In the genomic region with DNA sequence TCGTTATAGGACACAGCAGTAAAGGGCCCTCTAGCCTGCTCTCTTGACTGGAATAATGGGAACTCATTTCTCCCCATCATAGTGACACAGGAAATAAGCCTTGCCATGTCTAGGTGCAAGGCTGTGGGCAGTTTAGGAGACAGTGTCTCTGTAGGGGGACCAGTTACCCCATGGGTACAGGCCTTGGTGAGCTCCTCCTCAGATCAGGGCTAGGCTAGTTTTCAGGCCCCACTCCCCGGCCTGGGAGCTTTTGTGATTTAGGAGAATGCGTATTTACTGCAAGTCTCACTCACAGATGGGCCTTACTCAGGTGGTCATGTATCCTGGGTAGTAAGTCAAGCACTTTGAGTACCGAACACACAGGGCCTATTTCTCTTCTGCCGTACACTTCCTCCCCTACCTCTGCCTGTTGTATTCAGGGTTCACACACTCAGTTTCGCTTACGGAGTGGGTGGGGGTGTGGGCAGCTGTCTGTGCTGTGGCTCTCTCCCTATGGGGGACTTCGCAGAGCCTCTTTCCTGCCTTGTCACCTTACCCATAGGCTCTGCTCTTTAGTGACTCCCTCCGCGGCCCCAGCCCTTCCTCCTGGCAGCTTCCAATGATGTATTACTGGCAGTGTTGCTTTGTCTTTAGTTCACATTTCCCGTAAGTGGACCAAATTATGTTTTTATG, we compare ENCODE assay signal across 9 cellular contexts. TPM values are rescaled to one million over a fixed set of nuclear protein-coding genes. Genes with fewer than 3 reads are reported as not detected.
DNase-seq lines count a peak whose midpoint lies in the region; ATAC-seq and TF ChIP-seq lines count a peak whose summit lies in the region.
"Had no signal": no experiment of that assay in that cellular context is flagged by ENCODE, and none has a peak within 500 bp of the region (broad histone marks: within the 10 kb centered on the region; RNA-seq: fewer than 3 reads in every experiment).

No MANE protein-coding gene starts in this region.

- H3K4me3 ChIP-seq in esophagus squamous epithelium: no peak overlapping the region

- 66 to 67% methylated on average over 10 to 11 of the region's 11 CpGs for WGBS in esophagus squamous epithelium, 2 donors

- H3K4me3 Mint-ChIP-seq in T-helper 2 cell treated with Interferon-gamma antibody and Interleukin-4, amounts not matched to agents 5 μg/mL and 100 μg/mL, for 36 hours: peak overlapping the region; percentile 28

- peaks cover 0 to 50% (median 6%) of the 10 kb centered on the region in 3 donors for H3K4me1 ChIP-seq in esophagus squamous epithelium

- no peaks in the 10 kb centered on the region for H3K9me3 Mint-ChIP-seq in T-helper 2 cell treated with Interferon-gamma antibody and Interleukin-4, amounts not matched to agents 5 μg/mL and 100 μg/mL, for 36 hours

- peaks cover 0 to 27% (median 0%) of the 10 kb centered on the region in 3 donors for H3K36me3 ChIP-seq in esophagus squamous epithelium

- no peaks in the 10 kb centered on the region for H3K9me3 ChIP-seq in esophagus squamous epithelium

- DNase-seq in T-helper 2 cell treated with Interferon-gamma antibody and Interleukin-4, amounts not matched to agents 5 μg/mL and 100 μg/mL, for 36 hours (ENCODE audit: low spot score): peak; percentile 59
- peak; percentile 14 for DNase-seq in effector CD4-positive, alpha-beta T cell
- DNase-seq in stimulated activated CD4-positive, alpha-beta T cell treated with anti-CD3 and anti-CD28 coated beads, Interleukin-4, amount 100 ng/mL, for 4 hours: peak; percentile 30 to 70
- DNase-seq in esophagus squamous epithelium (lab: John Stamatoyannopoulos, UW): no peak
- DNase-seq in NAMALWA (ENCODE audit: low spot score): no peak
- DNase-seq in DMS153 treated with DMSO at 0.1 percent for 48 hours (lab: John Stamatoyannopoulos, UW; ENCODE audit: unreplicated experiment): no peak

- intact Hi-C loops in esophagus squamous epithelium (cut with DNase I): no loop called here

- peak overlapping the region in 2 of 4 donors; percentile 60 to 64 for H3K27ac ChIP-seq in esophagus squamous epithelium
- H3K27ac ChIP-seq: KMS-11 had no signal

- H3K36me3 Mint-ChIP-seq in T-helper 2 cell treated with Interferon-gamma antibody and Interleukin-4, amounts not matched to agents 5 μg/mL and 100 μg/mL, for 36 hours (ENCODE audit: low read depth): peaks cover 12% of the 10 kb centered on the region

- H3K27me3 ChIP-seq in esophagus squamous epithelium: no peaks in the 10 kb centered on the region

- ATAC-seq in GM21619 (IDR thresholded peaks at IDR 0.05; ENCODE audit: unreplicated experiment) (peak; percentile 80), GM18520 (IDR thresholded peaks at IDR 0.05; ENCODE audit: unreplicated experiment) (no peak)

- peak overlapping the region; percentile 51 for H3K27ac Mint-ChIP-seq in T-helper 2 cell treated with Interferon-gamma antibody and Interleukin-4, amounts not matched to agents 5 μg/mL and 100 μg/mL, for 36 hours

- H3K27me3 Mint-ChIP-seq in T-helper 2 cell treated with Interferon-gamma antibody and Interleukin-4, amounts not matched to agents 5 μg/mL and 100 μg/mL, for 36 hours (ENCODE audit: low read depth): no peaks in the 10 kb centered on the region

- no peak for TF ChIP-seq POLR2A in esophagus squamous epithelium (IDR thresholded peaks at IDR 0.05)

- TF ChIP-seq CTCF in esophagus squamous epithelium (IDR thresholded peaks at IDR 0.05): no peak

- H3K4me1 Mint-ChIP-seq in T-helper 2 cell treated with Interferon-gamma antibody and Interleukin-4, amounts not matched to agents 5 μg/mL and 100 μg/mL, for 36 hours (ENCODE audit: low read depth): peaks cover 25% of the 10 kb centered on the region

RNA-seq across cellular contexts. Expression of a gene that starts 34.2 kb away (rescaled TPM):
- 10 to 100 TPM in 3 of 4 donors, 1 to 10 TPM in 1; 9.8 to 18.7 (median 16.4) TPM for total RNA-seq in esophagus squamous epithelium

Comparison
In these comparisons a context has a peak if more than half of its experiments do, and no peak if none do; other contexts are left out.
1. DNase-seq: peak in T-helper 2 cell treated with Interferon-gamma antibody and Interleukin-4, amounts not matched to agents 5 μg/mL and 100 μg/mL, for 36 hours (single experiment), effector CD4-positive, alpha-beta T cell (single experiment) and stimulated activated CD4-positive, alpha-beta T cell treated with anti-CD3 and anti-CD28 coated beads, Interleukin-4, amount 100 ng/mL, for 4 hours (2 of 2); none in esophagus squamous epithelium (single experiment), NAMALWA (single experiment) and DMS153 treated with DMSO at 0.1 percent for 48 hours (single experiment).